Comparison of ENCODE assay signal across 1 cellular context in the genomic region with DNA sequence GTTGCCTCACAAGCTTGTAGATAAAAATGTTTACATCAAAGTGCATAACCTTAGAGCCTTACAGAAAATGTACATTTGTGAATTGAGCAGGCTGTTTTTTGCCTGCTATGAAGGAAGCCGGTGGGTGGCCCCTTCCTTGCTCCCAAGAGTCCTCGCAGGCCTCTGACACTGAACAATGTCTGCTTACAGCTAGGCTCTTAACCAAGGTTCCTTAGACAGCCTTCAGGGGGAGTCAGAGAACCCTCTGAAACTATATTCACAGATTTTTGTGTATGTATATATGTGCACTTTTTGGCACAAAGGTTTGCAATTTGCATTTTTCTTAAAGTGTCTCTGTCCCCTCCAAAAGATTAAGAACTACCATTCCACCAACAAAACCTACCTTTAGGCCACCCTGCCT.
TF ChIP-seq lines count a peak whose summit lies in the region.

No MANE protein-coding gene starts in this region.

TF ChIP-seq in WTC11, 78 proteins besides CTCF, POLR2A, EP300 and RAD21 (continued from another document):
- TF ChIP-seq, protein P1, sequence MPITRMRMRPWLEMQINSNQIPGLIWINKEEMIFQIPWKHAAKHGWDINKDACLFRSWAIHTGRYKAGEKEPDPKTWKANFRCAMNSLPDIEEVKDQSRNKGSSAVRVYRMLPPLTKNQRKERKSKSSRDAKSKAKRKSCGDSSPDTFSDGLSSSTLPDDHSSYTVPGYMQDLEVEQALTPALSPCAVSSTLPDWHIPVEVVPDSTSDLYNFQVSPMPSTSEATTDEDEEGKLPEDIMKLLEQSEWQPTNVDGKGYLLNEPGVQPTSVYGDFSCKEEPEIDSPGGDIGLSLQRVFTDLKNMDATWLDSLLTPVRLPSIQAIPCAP (CRISPR knock-in tag; IDR thresholded peaks at IDR 0.05) = no peak
- TF ChIP-seq SOX15 (CRISPR knock-in tag; IDR thresholded peaks at IDR 0.05) = no peak
- no peak for TF ChIP-seq CREB1 (CRISPR knock-in tag; IDR thresholded peaks at IDR 0.05)
- TF ChIP-seq GTF2I (CRISPR knock-in tag; conservative IDR thresholded peaks at IDR 0.05) = no peak
- TF ChIP-seq, protein P2, sequence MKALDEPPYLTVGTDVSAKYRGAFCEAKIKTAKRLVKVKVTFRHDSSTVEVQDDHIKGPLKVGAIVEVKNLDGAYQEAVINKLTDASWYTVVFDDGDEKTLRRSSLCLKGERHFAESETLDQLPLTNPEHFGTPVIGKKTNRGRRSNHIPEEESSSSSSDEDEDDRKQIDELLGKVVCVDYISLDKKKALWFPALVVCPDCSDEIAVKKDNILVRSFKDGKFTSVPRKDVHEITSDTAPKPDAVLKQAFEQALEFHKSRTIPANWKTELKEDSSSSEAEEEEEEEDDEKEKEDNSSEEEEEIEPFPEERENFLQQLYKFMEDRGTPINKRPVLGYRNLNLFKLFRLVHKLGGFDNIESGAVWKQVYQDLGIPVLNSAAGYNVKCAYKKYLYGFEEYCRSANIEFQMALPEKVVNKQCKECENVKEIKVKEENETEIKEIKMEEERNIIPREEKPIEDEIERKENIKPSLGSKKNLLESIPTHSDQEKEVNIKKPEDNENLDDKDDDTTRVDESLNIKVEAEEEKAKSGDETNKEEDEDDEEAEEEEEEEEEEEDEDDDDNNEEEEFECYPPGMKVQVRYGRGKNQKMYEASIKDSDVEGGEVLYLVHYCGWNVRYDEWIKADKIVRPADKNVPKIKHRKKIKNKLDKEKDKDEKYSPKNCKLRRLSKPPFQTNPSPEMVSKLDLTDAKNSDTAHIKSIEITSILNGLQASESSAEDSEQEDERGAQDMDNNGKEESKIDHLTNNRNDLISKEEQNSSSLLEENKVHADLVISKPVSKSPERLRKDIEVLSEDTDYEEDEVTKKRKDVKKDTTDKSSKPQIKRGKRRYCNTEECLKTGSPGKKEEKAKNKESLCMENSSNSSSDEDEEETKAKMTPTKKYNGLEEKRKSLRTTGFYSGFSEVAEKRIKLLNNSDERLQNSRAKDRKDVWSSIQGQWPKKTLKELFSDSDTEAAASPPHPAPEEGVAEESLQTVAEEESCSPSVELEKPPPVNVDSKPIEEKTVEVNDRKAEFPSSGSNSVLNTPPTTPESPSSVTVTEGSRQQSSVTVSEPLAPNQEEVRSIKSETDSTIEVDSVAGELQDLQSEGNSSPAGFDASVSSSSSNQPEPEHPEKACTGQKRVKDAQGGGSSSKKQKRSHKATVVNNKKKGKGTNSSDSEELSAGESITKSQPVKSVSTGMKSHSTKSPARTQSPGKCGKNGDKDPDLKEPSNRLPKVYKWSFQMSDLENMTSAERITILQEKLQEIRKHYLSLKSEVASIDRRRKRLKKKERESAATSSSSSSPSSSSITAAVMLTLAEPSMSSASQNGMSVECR (CRISPR knock-in tag; IDR thresholded peaks at IDR 0.05; ENCODE audit: borderline replicate concordance) = no peak
- no peak for TF ChIP-seq FOXJ3 (CRISPR knock-in tag; IDR thresholded peaks at IDR 0.05; ENCODE audit: borderline replicate concordance)
- TF ChIP-seq HMGA2 (CRISPR knock-in tag; IDR thresholded peaks at IDR 0.05) = no peak
- no peak for TF ChIP-seq ETV6 (CRISPR knock-in tag; IDR thresholded peaks at IDR 0.05)
- TF ChIP-seq, protein P3, sequence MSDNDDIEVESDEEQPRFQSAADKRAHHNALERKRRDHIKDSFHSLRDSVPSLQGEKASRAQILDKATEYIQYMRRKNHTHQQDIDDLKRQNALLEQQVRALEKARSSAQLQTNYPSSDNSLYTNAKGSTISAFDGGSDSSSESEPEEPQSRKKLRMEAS (CRISPR knock-in tag; IDR thresholded peaks at IDR 0.05) = no peak
